ENCODE assay signal across 1 cellular context in genomic region chr6:31493875-31494694, GRCh38.
TF ChIP-seq lines count a peak whose summit lies in the region.

No MANE protein-coding gene starts in this region.

TF ChIP-seq in A549, 52 proteins besides CTCF, POLR2A, EP300 and RAD21:
- TF ChIP-seq SMC3 (IDR thresholded peaks at IDR 0.05): peak; percentile 41; the same call in 1 of the 3 replicates
- TF ChIP-seq KDM1A (IDR thresholded peaks at IDR 0.05; ENCODE audit: low read depth): no peak
- TF ChIP-seq MYC (IDR thresholded peaks at IDR 0.05; ENCODE audit: borderline replicate concordance, low read length): no peak
- 0 out of 5 replicates have a peak, but pooled peaks of 1 of the 2 experiments have one; percentile 19 for TF ChIP-seq JUN (IDR thresholded peaks at IDR 0.05)
